Comparison of ENCODE assay signal across 32 cellular contexts in the genomic region with DNA sequence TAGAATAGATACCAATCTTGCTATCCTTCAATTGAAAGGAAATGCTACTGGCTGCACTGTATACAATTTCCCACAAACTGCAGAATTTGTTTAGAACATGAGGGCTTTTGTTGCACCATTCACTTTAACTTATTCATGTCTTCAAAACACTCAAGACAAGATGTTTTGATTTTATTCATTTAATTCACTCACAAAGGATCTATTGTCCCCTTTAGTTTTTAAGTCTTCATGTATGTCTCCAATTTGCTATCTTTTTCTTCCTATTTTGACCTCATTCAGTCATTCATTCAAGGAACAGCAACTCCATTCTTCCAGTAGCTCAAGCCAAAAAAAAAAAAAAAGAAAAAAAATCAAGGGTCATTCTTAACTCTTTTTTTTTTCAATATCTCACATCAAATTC.
DNase-seq lines count a peak whose midpoint lies in the region; ATAC-seq and TF ChIP-seq lines count a peak whose summit lies in the region.
"Had no signal": no experiment of that assay in that cellular context is flagged by ENCODE, and none has a peak within 500 bp of the region (broad histone marks: within the 10 kb centered on the region; RNA-seq: fewer than 3 reads in every experiment).

No MANE protein-coding gene starts in this region.

- H3K9me3 ChIP-seq in trophoblast cell (ENCODE audit: insufficient read depth, low read depth, low read length), result no peaks in the 10 kb centered on the region
- H3K9me3 ChIP-seq in tibial artery, result no peaks in the 10 kb centered on the region
- H3K9me3 ChIP-seq: A549; BE2C; BLaER1; BLaER1 treated with 17β-estradiol and CSF1 and Interleukin-3, amounts not matched to agents 10 nM and 100 nM; Caco-2 had no signal

- no peak overlapping the region for H4K12ac ChIP-seq in trophoblast cell (ENCODE audit: low read depth, low read length)

- H2BK5ac ChIP-seq in trophoblast cell (ENCODE audit: low read depth, low read length, poor library complexity), result no peak overlapping the region

- TF ChIP-seq CTCF in tibial artery (IDR thresholded peaks at IDR 0.05), result no peak

- H2BK12ac ChIP-seq in trophoblast cell (ENCODE audit: low read length), result no peak overlapping the region

- no peak overlapping the region for H3K18ac ChIP-seq in trophoblast cell (ENCODE audit: low read length)

- no peak overlapping the region for H4K8ac ChIP-seq in trophoblast cell (ENCODE audit: low read depth, low read length)

- DNase-seq in COLO829 (ENCODE audit: low spot score), result peak; percentile 53
- DNase-seq in SK-MEL-5 (ENCODE audit: low read depth, low spot score), result peak; percentile 52
- DNase-seq in foreskin melanocyte, result peak; percentile 45
- DNase-seq in trophoblast cell, result peak; percentile 1 to 71
- DNase-seq in stimulated activated CD4-positive, alpha-beta T cell treated with anti-CD3 and anti-CD28 coated beads, Interleukin-1b, Interleukin-23, amount 100 ng/mL, for 48 hours, result no peak
- no peak for DNase-seq in tibial artery
- DNase-seq in NCI-H524 (lab: John Stamatoyannopoulos, UW), result no peak
- DNase-seq: 8988T; ACHN; AML-193; BE2C; C1 segment of cervical spinal cord; Caco-2; Calu3; CD4-positive, alpha-beta memory T cell; CD4-positive, alpha-beta T cell; CD4-positive, CD25-positive, alpha-beta regulatory T cell; CD8-positive, alpha-beta memory T cell; CD8-positive, alpha-beta T cell; DMS 273 treated with DMSO at 0.1 percent for 48 hours; DMS153; DMS53; DMS79; DMS79 treated with DMSO at 0.1 percent for 48 hours; DND-41; EL had no signal

- no peak overlapping the region for H2AFZ ChIP-seq in trophoblast cell (ENCODE audit: insufficient read depth, low read length, poor library complexity)

- no peak overlapping the region for H3K4ac ChIP-seq in trophoblast cell (ENCODE audit: low read depth, low read length)

- no peak for ATAC-seq in HG02798 (IDR thresholded peaks at IDR 0.05; ENCODE audit: poor library complexity, unreplicated experiment)
- ATAC-seq: A549; CD8-positive, alpha-beta T cell had no signal

- in situ Hi-C loops in SK-MEL-5 (cut with HindIII; ENCODE audit: low pct_unique_long_range_greater_than_20kb, low sequenced_read_pairs), result no loop called here

- no peak overlapping the region for H3K23ac ChIP-seq in trophoblast cell (ENCODE audit: low read length)

- H3K36me3 ChIP-seq in trophoblast cell (ENCODE audit: control insufficient read depth in 1 of 2, insufficient read depth in 2 of 2, low read length in 2 of 2), result no peaks in the 10 kb centered on the region
- no peaks in the 10 kb centered on the region for H3K36me3 ChIP-seq in tibial artery
- H3K36me3 ChIP-seq: BE2C; BLaER1; BLaER1 treated with 17β-estradiol and CSF1 and Interleukin-3, amounts not matched to agents 10 nM and 100 nM had no signal

- H3K4me2 ChIP-seq in trophoblast cell (ENCODE audit: low read length), result no peak overlapping the region
- H3K4me2 ChIP-seq: A549; BLaER1; BLaER1 treated with 17β-estradiol and CSF1 and Interleukin-3, amounts not matched to agents 10 nM and 100 nM had no signal

- no peaks in the 10 kb centered on the region for H3K4me1 ChIP-seq in trophoblast cell (ENCODE audit: control insufficient read depth in 1 of 2, insufficient read depth in 2 of 2, low read length in 2 of 2)
- no peaks in the 10 kb centered on the region for H3K4me1 ChIP-seq in tibial artery
- H3K4me1 ChIP-seq: A549; BE2C; BLaER1; BLaER1 treated with 17β-estradiol and CSF1 and Interleukin-3, amounts not matched to agents 10 nM and 100 nM; Caco-2 had no signal

- no peak overlapping the region for H3K27ac ChIP-seq in trophoblast cell (ENCODE audit: low read depth, low read length)
- no peak overlapping the region for H3K27ac ChIP-seq in tibial artery
- H3K27ac ChIP-seq: 22Rv1; A549; BLaER1; BLaER1 treated with 17β-estradiol and CSF1 and Interleukin-3, amounts not matched to agents 10 nM and 100 nM; C4-2B had no signal

- no peak overlapping the region for H2BK120ac ChIP-seq in trophoblast cell (ENCODE audit: insufficient read depth, low read length, poor library complexity)

- no peaks in the 10 kb centered on the region for H3K79me2 ChIP-seq in trophoblast cell (ENCODE audit: control insufficient read depth, insufficient read depth, low read length, poor library complexity)

- H3K79me1 ChIP-seq in trophoblast cell (ENCODE audit: low read length), result no peaks in the 10 kb centered on the region

- intact Hi-C loops in tibial artery (cut with DNase I; ENCODE audit: low total_unique reads), result no loop called here

- H3K27me3 ChIP-seq in trophoblast cell (ENCODE audit: insufficient read depth, low read length), result no peaks in the 10 kb centered on the region
- H3K27me3 ChIP-seq in tibial artery, result no peaks in the 10 kb centered on the region
- H3K27me3 ChIP-seq: BE2C; BLaER1; BLaER1 treated with 17β-estradiol and CSF1 and Interleukin-3, amounts not matched to agents 10 nM and 100 nM had no signal

- no peak overlapping the region for H4K91ac ChIP-seq in trophoblast cell (ENCODE audit: low read depth, low read length)

- H3K4me3 ChIP-seq in trophoblast cell (ENCODE audit: low read depth, low read length), result no peak overlapping the region
- H3K4me3 ChIP-seq in tibial artery, result no peak overlapping the region
- H3K4me3 ChIP-seq: A549; BLaER1; BLaER1 treated with 17β-estradiol and CSF1 and Interleukin-3, amounts not matched to agents 10 nM and 100 nM had no signal

- H3K9ac ChIP-seq in trophoblast cell (ENCODE audit: low read length), result no peak overlapping the region
- H3K9ac ChIP-seq: BLaER1; BLaER1 treated with 17β-estradiol and CSF1 and Interleukin-3, amounts not matched to agents 10 nM and 100 nM had no signal

- no peak overlapping the region for H2AK5ac ChIP-seq in trophoblast cell (ENCODE audit: low read length)

- no peak overlapping the region for H3K14ac ChIP-seq in trophoblast cell (ENCODE audit: low read length)

Comparison
In these comparisons a context has a peak if more than half of its experiments do, and no peak if none do; other contexts are left out.
1. DNase-seq: peak in COLO829 (single experiment), SK-MEL-5 (single experiment), foreskin melanocyte (single experiment) and trophoblast cell (2 of 2); none in stimulated activated CD4-positive, alpha-beta T cell treated with anti-CD3 and anti-CD28 coated beads, Interleukin-1b, Interleukin-23, amount 100 ng/mL, for 48 hours (single experiment), tibial artery (0 of 2) and NCI-H524 (0 of 2).